In genomic region chr2:191995285-191995684, GRCh38 we compare ENCODE assay signal across 25 cellular contexts.
DNase-seq lines count a peak whose midpoint lies in the region; ATAC-seq, FAIRE-seq and TF ChIP-seq lines count a peak whose summit lies in the region.
"Had no signal": no experiment of that assay in that cellular context is flagged by ENCODE, and none has a peak within 500 bp of the region (broad histone marks: within the 10 kb centered on the region; RNA-seq: fewer than 3 reads in every experiment).

No MANE protein-coding gene starts in this region.

- WGBS in right cardiac atrium = 66% methylated on average over 2 of the region's 2 CpGs
- 38% methylated on average over 2 of the region's 2 CpGs for WGBS in K562 (ENCODE audit: insufficient coverage, low coverage, missing lambda C conversion rate)

- DNase-seq in left ventricle myocardium superior = no peak
- DNase-seq in right cardiac atrium = no peak
- peak; percentile 6 for DNase-seq in NB4 (ENCODE audit: low read depth)
- no peak for DNase-seq in K562 (ENCODE audit: extremely low read depth in 1 of 4, low spot score in 3 of 4)
- no peak for DNase-seq in foreskin melanocyte
- no peak for DNase-seq in midbrain (lab: John Stamatoyannopoulos, UW)
- no peak for DNase-seq in NCI-H146 (lab: John Stamatoyannopoulos, UW)
- DNase-seq: activated CD4-positive, CD25-positive, alpha-beta regulatory T cell; activated CD8-positive, alpha-beta T cell treated with anti-CD3 and anti-CD28 coated beads for 36 hours; activated T-cell treated with anti-CD3 and anti-CD28 coated beads, Interleukin-2, amount 50 U/mL, for 1 hour; H9; kidney; mesendoderm; naive thymus-derived CD4-positive, alpha-beta T cell; NCI-H1436 treated with DMSO at 0.1 percent for 48 hours; NCI-H2171; NCI-H748 treated with DMSO at 0.1 percent for 48 hours; ovary; SHP77; sigmoid colon had no signal

- BruUV-seq in K562 (replicated peaks; lab: Mats Ljungman, UMichigan) = no TSS peak

- no peaks in the 10 kb centered on the region for H3K9me1 ChIP-seq in K562 (ENCODE audit: control insufficient read depth, insufficient read depth, low read length)

- no peak for FAIRE-seq in K562 (lab: Jason Lieb, UNC)
- FAIRE-seq: frontal cortex, GM12892 had no signal

- peak; percentile 41 for ATAC-seq in left ventricle myocardium superior
- ATAC-seq in right cardiac atrium = no peak
- ATAC-seq in K562 = peak; percentile 55; the same call in 2 of the 3 replicates
- ATAC-seq in GM18520 (IDR thresholded peaks at IDR 0.05; ENCODE audit: unreplicated experiment) = no peak
- ATAC-seq: activated CD8-positive, alpha-beta T cell treated with anti-CD3 and anti-CD28 coated beads for 36 hours; naive thymus-derived CD4-positive, alpha-beta T cell; stimulated activated memory B cell treated with anti-CD40 and anti-IgM and Interleukin-4, amounts not matched to agents 10 μg/mL and 1 μg/mL and 100 μg/mL, for 72 hours had no signal

- H3K4me2 ChIP-seq in K562 (ENCODE audit: insufficient read depth, low read length) = no peak overlapping the region

- no peak for TF ChIP-seq POLR2A in NB4 (IDR thresholded peaks at IDR 0.05; ENCODE audit: extremely low read depth, insufficient read length)
- no peak for TF ChIP-seq POLR2A in K562 (conservative IDR thresholded peaks at IDR 0.05)

- TF ChIP-seq RAD21 in K562 (CRISPR knock-in tag; conservative IDR thresholded peaks at IDR 0.05 in 1 of 2, IDR thresholded peaks at IDR 0.05 in 1 of 2) = no peak

- POLR2A ChIA-PET in K562 (lab: Yijun Ruan, JAX) = no interaction called here

- CTCF ChIA-PET in K562 (lab: Yijun Ruan, JAX; ENCODE audit: low intra/inter-chr PET ratio) = no interaction called here

- H3K27me3 ChIP-seq in right cardiac atrium (ENCODE audit: control insufficient read depth, insufficient read depth) (no peaks in the 10 kb centered on the region), K562 (ENCODE audit: control insufficient read depth in 2 of 2, insufficient read depth in 2 of 2, low read length in 2 of 2) (no peaks in the 10 kb centered on the region)
- H3K27me3 ChIP-seq: cardiac muscle cell, ovary, sigmoid colon had no signal

- TF ChIP-seq EP300 in K562 (IDR thresholded peaks at IDR 0.05; ENCODE audit: low read length) = no peak

- no peak overlapping the region for H3K27ac ChIP-seq in right cardiac atrium (ENCODE audit: low read length)
- no peak overlapping the region for H3K27ac ChIP-seq in K562 (ENCODE audit: extremely low read depth, low read depth, low read length)
- H3K27ac ChIP-seq: cardiac muscle cell, ovary, sigmoid colon had no signal

- H3K79me2 ChIP-seq in K562 (ENCODE audit: control insufficient read depth, insufficient read depth, low read length) = no peaks in the 10 kb centered on the region

- in situ Hi-C loops in K562 (cut with MboI) = no loop called here

- H3K36me3 ChIP-seq in K562 (ENCODE audit: control insufficient read depth, insufficient read depth, low read length) = no peaks in the 10 kb centered on the region
- H3K36me3 ChIP-seq: cardiac muscle cell, ovary, sigmoid colon had no signal

- H4K20me1 ChIP-seq in K562 (replicated peaks; ENCODE audit: control insufficient read depth, insufficient read depth, low read length) = no peaks in the 10 kb centered on the region

- no peak for TF ChIP-seq CTCF in NB4 (IDR thresholded peaks at IDR 0.05; ENCODE audit: low read depth, low read length)
- no peak for TF ChIP-seq CTCF in K562 (IDR thresholded peaks at IDR 0.05 in 2 of 3, conservative IDR thresholded peaks at IDR 0.05 in 1 of 3; ENCODE audit: insufficient read depth in 2 of 3, low read depth in 1 of 3, low read length in 3 of 3)

- H2AFZ ChIP-seq in K562 (ENCODE audit: low read depth, low read length) = no peak overlapping the region

- H3K4me3 ChIP-seq in right cardiac atrium (ENCODE audit: low read length) (no peak overlapping the region), NB4 (ENCODE audit: low read depth, low read length) (no peak overlapping the region), K562 (no peak overlapping the region)
- H3K4me3 ChIP-seq: cardiac muscle cell, ovary, sigmoid colon had no signal

- H3K4me1 ChIP-seq in right cardiac atrium (ENCODE audit: control insufficient read depth, insufficient read depth, low read length) (no peaks in the 10 kb centered on the region), K562 (replicated peaks in 1 of 2; ENCODE audit: control insufficient read depth in 2 of 2, insufficient read depth in 2 of 2, low read length in 2 of 2) (peaks cover 0 to 5% of the 10 kb centered on the region in 2 experiments; a peak in 2 of 5 replicates)

- intact Hi-C loops in left ventricle myocardium superior (cut with micrococcal nuclease) = no loop called here
- intact Hi-C loops in right cardiac atrium (cut with DNase I) = no loop called here
- intact Hi-C loops in K562 (cut with micrococcal nuclease) = no loop called here

- H3K9me3 ChIP-seq in right cardiac atrium (ENCODE audit: control insufficient read depth, low read length) = no peaks in the 10 kb centered on the region
- no peaks in the 10 kb centered on the region for H3K9me3 ChIP-seq in K562 (replicated peaks; ENCODE audit: control insufficient read depth, insufficient read depth, low read depth, low read length)
- H3K9me3 ChIP-seq: ovary, sigmoid colon had no signal

- no peak overlapping the region for H3K9ac ChIP-seq in K562 (ENCODE audit: insufficient read depth in 1 of 2, low read depth in 2 of 2, low read length in 2 of 2)

TF ChIP-seq in K562, 482 proteins besides CTCF, POLR2A, EP300 and RAD21:
- TF ChIP-seq, protein P1, sequence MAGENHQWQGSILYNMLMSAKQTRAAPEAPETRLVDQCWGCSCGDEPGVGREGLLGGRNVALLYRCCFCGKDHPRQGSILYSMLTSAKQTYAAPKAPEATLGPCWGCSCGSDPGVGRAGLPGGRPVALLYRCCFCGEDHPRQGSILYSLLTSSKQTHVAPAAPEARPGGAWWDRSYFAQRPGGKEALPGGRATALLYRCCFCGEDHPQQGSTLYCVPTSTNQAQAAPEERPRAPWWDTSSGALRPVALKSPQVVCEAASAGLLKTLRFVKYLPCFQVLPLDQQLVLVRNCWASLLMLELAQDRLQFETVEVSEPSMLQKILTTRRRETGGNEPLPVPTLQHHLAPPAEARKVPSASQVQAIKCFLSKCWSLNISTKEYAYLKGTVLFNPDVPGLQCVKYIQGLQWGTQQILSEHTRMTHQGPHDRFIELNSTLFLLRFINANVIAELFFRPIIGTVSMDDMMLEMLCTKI (IDR thresholded peaks at IDR 0.05; ENCODE audit: partially characterized antibody) = no peak
- TF ChIP-seq SMARCA5 (IDR thresholded peaks at IDR 0.05) (no peak), CCAR2 (IDR thresholded peaks at IDR 0.05; ENCODE audit: low read depth, low read length) (no peak), SPI1 (IDR thresholded peaks at IDR 0.05; ENCODE audit: borderline replicate concordance, low read depth, low read length) (peak; percentile 55; the same call in 1 of the 2 replicates), ZFPM2 (CRISPR knock-in tag; IDR thresholded peaks at IDR 0.05) (no peak), SREBF1 (IDR thresholded peaks at IDR 0.05; ENCODE audit: borderline replicate concordance, low read depth, low read length) (no peak), DMBX1 (CRISPR knock-in tag; IDR thresholded peaks at IDR 0.05; ENCODE audit: borderline replicate concordance) (no peak)
- TF ChIP-seq, protein P2, sequence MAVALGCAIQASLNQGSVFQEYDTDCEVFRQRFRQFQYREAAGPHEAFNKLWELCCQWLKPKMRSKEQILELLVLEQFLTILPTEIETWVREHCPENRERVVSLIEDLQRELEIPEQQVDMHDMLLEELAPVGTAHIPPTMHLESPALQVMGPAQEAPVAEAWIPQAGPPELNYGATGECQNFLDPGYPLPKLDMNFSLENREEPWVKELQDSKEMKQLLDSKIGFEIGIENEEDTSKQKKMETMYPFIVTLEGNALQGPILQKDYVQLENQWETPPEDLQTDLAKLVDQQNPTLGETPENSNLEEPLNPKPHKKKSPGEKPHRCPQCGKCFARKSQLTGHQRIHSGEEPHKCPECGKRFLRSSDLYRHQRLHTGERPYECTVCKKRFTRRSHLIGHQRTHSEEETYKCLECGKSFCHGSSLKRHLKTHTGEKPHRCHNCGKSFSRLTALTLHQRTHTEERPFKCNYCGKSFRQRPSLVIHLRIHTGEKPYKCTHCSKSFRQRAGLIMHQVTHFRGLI (CRISPR knock-in tag; IDR thresholded peaks at IDR 0.05) = no peak

Comparison
In these comparisons a context has a peak if more than half of its experiments do, and no peak if none do; other contexts are left out.
1. ATAC-seq: peak in left ventricle myocardium superior (single experiment) and K562 (single experiment); none in right cardiac atrium (0 of 2) and GM18520 (single experiment).